ENCODE assay signal across 10 cellular contexts in genomic region chr11:43788394-43788793, GRCh38.
DNase-seq lines count a peak whose midpoint lies in the region; ATAC-seq and TF ChIP-seq lines count a peak whose summit lies in the region.
"Had no signal": no experiment of that assay in that cellular context is flagged by ENCODE, and none has a peak within 500 bp of the region (broad histone marks: within the 10 kb centered on the region; RNA-seq: fewer than 3 reads in every experiment).

No MANE protein-coding gene starts in this region.

- no peaks in the 10 kb centered on the region for H3K79me2 ChIP-seq in OCI-LY1 (ENCODE audit: insufficient read depth, low read length)

- ATAC-seq in left cardiac atrium, result peak; percentile 43 to 53
- peak; percentile 27 to 57 for ATAC-seq in stimulated activated naive B cell treated with anti-CD40 and anti-IgM and Interleukin-4, amounts not matched to agents 10 μg/mL and 1 μg/mL and 100 μg/mL, for 72 hours (replicated peaks)
- no peak for ATAC-seq in effector memory CD8-positive, alpha-beta T cell (replicated peaks)

- H3K4me2 ChIP-seq in OCI-LY1 (ENCODE audit: low read length), result no peak overlapping the region

- H3K9me3 Mint-ChIP-seq in immature natural killer cell, result peaks cover 15 to 28% (median 21%) of the 10 kb centered on the region in 6 donors
- H3K9me3 Mint-ChIP-seq in stimulated activated naive B cell treated with anti-CD40 and anti-IgM and Interleukin-4, amounts not matched to agents 10 μg/mL and 1 μg/mL and 100 μg/mL, for 72 hours, result peaks cover 11 to 15% of the 10 kb centered on the region in 2 donors
- peaks cover 8 to 11% of the 10 kb centered on the region in 2 donors for H3K9me3 Mint-ChIP-seq in effector memory CD8-positive, alpha-beta T cell

- H3K27me3 ChIP-seq in left ventricle myocardium inferior (ENCODE audit: low read depth) (no peaks in the 10 kb centered on the region), OCI-LY1 (ENCODE audit: insufficient read depth, low read length) (no peaks in the 10 kb centered on the region)

- H3K4me1 ChIP-seq in left ventricle myocardium inferior (no peaks in the 10 kb centered on the region), OCI-LY1 (ENCODE audit: insufficient read depth, low read length, severe bottlenecking) (peaks cover 18% of the 10 kb centered on the region)

- no peak overlapping the region for H3K9ac ChIP-seq in OCI-LY1 (ENCODE audit: low read length)

- no peak overlapping the region for H2AFZ ChIP-seq in OCI-LY1 (ENCODE audit: low read length)

- H3K36me3 ChIP-seq in left ventricle myocardium inferior (no peaks in the 10 kb centered on the region), OCI-LY1 (ENCODE audit: insufficient read depth, low read length) (peaks cover 10% of the 10 kb centered on the region)
- H3K36me3 ChIP-seq: WERI-Rb-1 had no signal

- H3K4me3 ChIP-seq in left ventricle myocardium inferior (no peak overlapping the region), OCI-LY1 (ENCODE audit: low read depth, low read length, poor library complexity, severe bottlenecking) (no peak overlapping the region)

- TF ChIP-seq CTCF in left ventricle myocardium inferior (IDR thresholded peaks at IDR 0.05; ENCODE audit: borderline replicate concordance), result no peak
- no peak for TF ChIP-seq CTCF in OCI-LY1 (IDR thresholded peaks at IDR 0.05; ENCODE audit: low read length)

- intact Hi-C loops in left cardiac atrium (cut with DNase I) (no loop called here), left ventricle myocardium inferior (cut with micrococcal nuclease) (no loop called here)

- H3K9me3 ChIP-seq in left ventricle myocardium inferior (replicated peaks), result peaks cover 17% of the 10 kb centered on the region
- peaks cover 9% of the 10 kb centered on the region; the same call in 1 of the 2 replicates for H3K9me3 ChIP-seq in OCI-LY1 (ENCODE audit: low read length)

- H3K9me2 ChIP-seq in OCI-LY1 (ENCODE audit: low read depth, low read length), result no peaks in the 10 kb centered on the region

- H3K27ac ChIP-seq in left ventricle myocardium inferior (replicated peaks), result no peak overlapping the region
- peak overlapping the region; percentile 49 for H3K27ac ChIP-seq in OCI-LY1 (ENCODE audit: low read depth, low read length, poor library complexity, severe bottlenecking)
- H3K27ac ChIP-seq: WERI-Rb-1 had no signal

- peaks cover 0 to 2% (median 0%) of the 10 kb centered on the region in 3 donors for H3K27me3 Mint-ChIP-seq in immature natural killer cell (ENCODE audit: low read depth in 3 of 3)
- no peaks in the 10 kb centered on the region for H3K27me3 Mint-ChIP-seq in stimulated activated naive B cell treated with anti-CD40 and anti-IgM and Interleukin-4, amounts not matched to agents 10 μg/mL and 1 μg/mL and 100 μg/mL, for 72 hours
- no peaks in the 10 kb centered on the region for H3K27me3 Mint-ChIP-seq in effector memory CD8-positive, alpha-beta T cell

- H3K27ac Mint-ChIP-seq in immature natural killer cell, result peak overlapping the region in 4 of 6 donors; percentile 60 to 92 (median 81)
- peak overlapping the region; percentile 62 for H3K27ac Mint-ChIP-seq in stimulated activated naive B cell treated with anti-CD40 and anti-IgM and Interleukin-4, amounts not matched to agents 10 μg/mL and 1 μg/mL and 100 μg/mL, for 72 hours
- H3K27ac Mint-ChIP-seq in effector memory CD8-positive, alpha-beta T cell, result peak overlapping the region in 1 of 2 donors; percentile 60

- peaks cover 14 to 20% of the 10 kb centered on the region in 2 donors for H3K4me1 Mint-ChIP-seq in immature natural killer cell
- H3K4me1 Mint-ChIP-seq in stimulated activated naive B cell treated with anti-CD40 and anti-IgM and Interleukin-4, amounts not matched to agents 10 μg/mL and 1 μg/mL and 100 μg/mL, for 72 hours, result peaks cover 6 to 13% of the 10 kb centered on the region in 2 donors
- H3K4me1 Mint-ChIP-seq in effector memory CD8-positive, alpha-beta T cell (ENCODE audit: low read depth in 2 of 2), result no peaks in the 10 kb centered on the region

- no peaks in the 10 kb centered on the region for H4K20me1 ChIP-seq in OCI-LY1 (ENCODE audit: insufficient read depth, low read length)

- H3K4me3 Mint-ChIP-seq in immature natural killer cell, result peak overlapping the region in 2 of 5 donors; percentile 40 to 69
- H3K4me3 Mint-ChIP-seq in stimulated activated naive B cell treated with anti-CD40 and anti-IgM and Interleukin-4, amounts not matched to agents 10 μg/mL and 1 μg/mL and 100 μg/mL, for 72 hours, result peak overlapping the region; percentile 4 to 28
- H3K4me3 Mint-ChIP-seq in effector memory CD8-positive, alpha-beta T cell, result no peak overlapping the region

- peaks cover 20 to 24% (median 22%) of the 10 kb centered on the region in 3 donors for H3K36me3 Mint-ChIP-seq in immature natural killer cell
- peaks cover 32 to 56% of the 10 kb centered on the region in 2 donors for H3K36me3 Mint-ChIP-seq in stimulated activated naive B cell treated with anti-CD40 and anti-IgM and Interleukin-4, amounts not matched to agents 10 μg/mL and 1 μg/mL and 100 μg/mL, for 72 hours
- H3K36me3 Mint-ChIP-seq in effector memory CD8-positive, alpha-beta T cell (ENCODE audit: insufficient read depth), result peaks cover 5% of the 10 kb centered on the region

- H3F3A ChIP-seq in OCI-LY1 (ENCODE audit: insufficient read depth, low read length), result no peaks in the 10 kb centered on the region

- DNase-seq in left cardiac atrium, result no peak
- DNase-seq in left ventricle myocardium inferior, result no peak
- peak in 1 of 3 donors; percentile 0 for DNase-seq in immature natural killer cell
- no peak for DNase-seq in stimulated activated naive B cell treated with anti-CD40 and anti-IgM and Interleukin-4, amounts not matched to agents 10 μg/mL and 1 μg/mL and 100 μg/mL, for 72 hours
- no peak for DNase-seq in activated CD4-positive, alpha-beta T cell treated with anti-CD3 and anti-CD28 coated beads, Interleukin-2, amount 50 U/mL, for 48 hours
- DNase-seq in effector memory CD8-positive, alpha-beta T cell, result no peak
- no peak for DNase-seq in activated CD4-positive, alpha-beta T cell treated with anti-CD3 and anti-CD28 coated beads, Interleukin-2, amount 50 U/mL, for 4 hours
- DNase-seq: H7, WERI-Rb-1 had no signal

Comparison
In these comparisons a context has a peak if more than half of its experiments do, and no peak if none do; other contexts are left out.
1. H3K4me3 Mint-ChIP-seq: peak in stimulated activated naive B cell treated with anti-CD40 and anti-IgM and Interleukin-4, amounts not matched to agents 10 μg/mL and 1 μg/mL and 100 μg/mL, for 72 hours (2 of 2); none in effector memory CD8-positive, alpha-beta T cell (0 of 2).